Comparison of ENCODE assay signal across 32 cellular contexts in genomic region chr6:93388070-93388469, GRCh38. TPM values are rescaled to one million over a fixed set of nuclear protein-coding genes. Genes with fewer than 3 reads are reported as not detected.
DNase-seq lines count a peak whose midpoint lies in the region; TF ChIP-seq lines count a peak whose summit lies in the region.
"Had no signal": no experiment of that assay in that cellular context is flagged by ENCODE, and none has a peak within 500 bp of the region (broad histone marks: within the 10 kb centered on the region; RNA-seq: fewer than 3 reads in every experiment).

No MANE protein-coding gene starts in this region.

- no peaks in the 10 kb centered on the region for H3K9me3 ChIP-seq in HEK293 (ENCODE audit: control insufficient read depth, insufficient read depth, low read depth, low read length)
- H3K9me3 ChIP-seq: A549, BE2C, BLaER1, Caco-2 had no signal

- no peaks in the 10 kb centered on the region for H3K9me3 Mint-ChIP-seq in osteocyte (ENCODE audit: unreplicated experiment)
- H3K9me3 Mint-ChIP-seq: CD14-positive monocyte had no signal

- H3K27ac Mint-ChIP-seq in osteocyte (ENCODE audit: unreplicated experiment), result peak overlapping the region; percentile 27
- H3K27ac Mint-ChIP-seq: B cell; CD14-positive monocyte; CD4-positive, alpha-beta memory T cell; CD4-positive, alpha-beta T cell; CD4-positive, CD25-positive, alpha-beta regulatory T cell; CD8-positive, alpha-beta memory T cell; CD8-positive, alpha-beta T cell had no signal

- peaks cover 25% of the 10 kb centered on the region for H3K4me1 ChIP-seq in HEK293 (ENCODE audit: control insufficient read depth, insufficient read depth, low read length)
- H3K4me1 ChIP-seq: A549; BE2C; BLaER1; BLaER1 treated with 17β-estradiol and CSF1 and Interleukin-3, amounts not matched to agents 10 nM and 100 nM; Caco-2 had no signal

- no peak for TF ChIP-seq CTCF in HEK293 (tag by site-specific recombination; IDR thresholded peaks at IDR 0.05)
- no peak for TF ChIP-seq CTCF in osteocyte (IDR thresholded peaks at IDR 0.05)

- POLR2A ChIA-PET in HEK293 (lab: Yijun Ruan, JAX), result interaction anchor here (2.0 kb wide), 1 partner anchor 31 kb away, joined by 14 read pairs; the partner anchor contains the start of gene EPHA7

- no peak overlapping the region for H3K4me3 Mint-ChIP-seq in osteocyte (ENCODE audit: unreplicated experiment)
- H3K4me3 Mint-ChIP-seq: B cell; CD14-positive monocyte; CD4-positive, alpha-beta memory T cell; CD4-positive, alpha-beta T cell; CD4-positive, CD25-positive, alpha-beta regulatory T cell; CD8-positive, alpha-beta memory T cell; CD8-positive, alpha-beta T cell had no signal

- CTCF ChIA-PET in HEK293 (lab: Yijun Ruan, JAX), result interaction anchor here (1.7 kb wide), 1 partner anchor 31 kb away, joined by 5 read pairs; the partner anchor contains the start of gene EPHA7

- peaks cover 63% of the 10 kb centered on the region for H3K36me3 Mint-ChIP-seq in osteocyte (ENCODE audit: unreplicated experiment)
- H3K36me3 Mint-ChIP-seq: CD14-positive monocyte; CD4-positive, alpha-beta memory T cell; CD4-positive, CD25-positive, alpha-beta regulatory T cell; CD8-positive, alpha-beta memory T cell; CD8-positive, alpha-beta T cell had no signal

- DNase-seq in osteocyte (ENCODE audit: extremely low spot score, unreplicated experiment) (no peak), NOMO-1 (lab: John Stamatoyannopoulos, UW; ENCODE audit: unreplicated experiment in 2 of 2) (no peak), germinal center (ENCODE audit: low spot score) (no peak)
- DNase-seq: 8988T; ACHN; AML-193; BE2C; C1 segment of cervical spinal cord; Caco-2; Calu3; CD4-positive, alpha-beta memory T cell; CD4-positive, alpha-beta T cell; CD4-positive, CD25-positive, alpha-beta regulatory T cell; CD8-positive, alpha-beta memory T cell; CD8-positive, alpha-beta T cell; COR-L47; DMS 273 treated with DMSO at 0.1 percent for 48 hours; DMS153; DMS53; DMS79; DMS79 treated with DMSO at 0.1 percent for 48 hours; DND-41; EL had no signal

- H3K27me3 Mint-ChIP-seq in osteocyte (ENCODE audit: unreplicated experiment), result no peaks in the 10 kb centered on the region
- H3K27me3 Mint-ChIP-seq: B cell; CD4-positive, alpha-beta memory T cell; CD4-positive, alpha-beta T cell; CD4-positive, CD25-positive, alpha-beta regulatory T cell; CD8-positive, alpha-beta memory T cell had no signal

- H3K4me1 Mint-ChIP-seq in osteocyte (ENCODE audit: unreplicated experiment), result peaks cover 62% of the 10 kb centered on the region
- H3K4me1 Mint-ChIP-seq: B cell; CD14-positive monocyte; CD4-positive, alpha-beta memory T cell; CD8-positive, alpha-beta memory T cell had no signal

- no peak overlapping the region for H3K4me3 ChIP-seq in HEK293 (ENCODE audit: low read depth, low read length)
- H3K4me3 ChIP-seq: A549; BLaER1; BLaER1 treated with 17β-estradiol and CSF1 and Interleukin-3, amounts not matched to agents 10 nM and 100 nM had no signal

- peaks cover 0 to 10% of the 10 kb centered on the region in 2 experiments; a peak in 1 of 3 replicates for H3K36me3 ChIP-seq in HEK293 (ENCODE audit: control insufficient read depth in 2 of 2, insufficient read depth in 1 of 2, low read length in 2 of 2)
- H3K36me3 ChIP-seq: BE2C; BLaER1; BLaER1 treated with 17β-estradiol and CSF1 and Interleukin-3, amounts not matched to agents 10 nM and 100 nM had no signal

- H3K27ac ChIP-seq in HEK293 (ENCODE audit: extremely low read depth, low read depth, low read length), result no peak overlapping the region
- H3K27ac ChIP-seq: 22Rv1; A549; BLaER1; BLaER1 treated with 17β-estradiol and CSF1 and Interleukin-3, amounts not matched to agents 10 nM and 100 nM; C4-2B had no signal

TF ChIP-seq in HEK293, 187 proteins besides CTCF, POLR2A, EP300 and RAD21:
- TF ChIP-seq ZNF16 (tag by site-specific recombination; IDR thresholded peaks at IDR 0.05; ENCODE audit: low read depth) (no peak), MZF1 (tag by site-specific recombination; IDR thresholded peaks at IDR 0.05; ENCODE audit: borderline replicate concordance) (peak; percentile 94; the same call in 1 of the 2 replicates)
TF ChIP-seq in HEK293: peak in this region for 1.

RNA-seq across cellular contexts. Expression of gene EPHA7, which starts 31.3 kb away (rescaled TPM):
- 418 and 424 TPM in 2 replicates for total RNA-seq in osteocyte
- total RNA-seq: A172; B cell; Caco-2; CD4-positive, alpha-beta memory T cell; CD4-positive, alpha-beta T cell; CD4-positive, CD25-positive, alpha-beta regulatory T cell; CD8-positive, alpha-beta memory T cell; CD8-positive, alpha-beta T cell had no signal
